ENCODE assay signal across 16 cellular contexts in genomic region chr10:22542773-22543172, GRCh38.
"Had no signal": no experiment of that assay in that cellular context is flagged by ENCODE, and none has a peak within 500 bp of the region (broad histone marks: within the 10 kb centered on the region; RNA-seq: fewer than 3 reads in every experiment).

No MANE protein-coding gene starts in this region.

- H3K4me3 Mint-ChIP-seq: activated CD4-positive, alpha-beta memory T cell treated with anti-CD3 and anti-CD28 coated beads, Interleukin-2, amount 10 ng/mL, durations not matched to agents 7 days and 5 days; activated naive CD4-positive, alpha-beta T cell treated with anti-CD3 and anti-CD28 coated beads, Interleukin-2, amount 10 ng/mL, durations not matched to agents 7 days and 5 days; mesothelial cell of epicardium had no signal

- H3K4me3 ChIP-seq: esophagus squamous epithelium, spleen, upper lobe of left lung had no signal

- H3K27me3 ChIP-seq: esophagus squamous epithelium, spleen, upper lobe of left lung had no signal

- H3K27me3 Mint-ChIP-seq: activated CD4-positive, alpha-beta memory T cell treated with anti-CD3 and anti-CD28 coated beads, Interleukin-2, amount 10 ng/mL, durations not matched to agents 7 days and 5 days; activated naive CD4-positive, alpha-beta T cell treated with anti-CD3 and anti-CD28 coated beads, Interleukin-2, amount 10 ng/mL, durations not matched to agents 7 days and 5 days had no signal

- H3K9me3 Mint-ChIP-seq: activated CD4-positive, alpha-beta memory T cell treated with anti-CD3 and anti-CD28 coated beads, Interleukin-2, amount 10 ng/mL, durations not matched to agents 7 days and 5 days; activated naive CD4-positive, alpha-beta T cell treated with anti-CD3 and anti-CD28 coated beads, Interleukin-2, amount 10 ng/mL, durations not matched to agents 7 days and 5 days; activated T-helper 2 cell treated with anti-CD3 and anti-CD28 coated beads, Interferon-gamma antibody, Interleukin-2, Interleukin-4, amounts not matched to agents 10 μg/mL and 5 μg/mL and 100 μg/mL, durations not matched to agents 14 hours and 24 hours and 36 hours; mesothelial cell of epicardium had no signal

- H3K27ac Mint-ChIP-seq: activated CD4-positive, alpha-beta memory T cell treated with anti-CD3 and anti-CD28 coated beads, Interleukin-2, amount 10 ng/mL, durations not matched to agents 7 days and 5 days; activated T-helper 2 cell treated with anti-CD3 and anti-CD28 coated beads, Interferon-gamma antibody, Interleukin-2, Interleukin-4, amounts not matched to agents 10 μg/mL and 5 μg/mL and 100 μg/mL, durations not matched to agents 14 hours and 24 hours and 36 hours; mesothelial cell of epicardium had no signal

- ATAC-seq: sciatic nerve had no signal

- DNase-seq: activated CD4-positive, alpha-beta memory T cell treated with anti-CD3 and anti-CD28 coated beads, Interleukin-2, amount 10 ng/mL, durations not matched to agents 7 days and 5 days; activated naive CD4-positive, alpha-beta T cell treated with anti-CD3 and anti-CD28 coated beads, Interleukin-2, amount 10 ng/mL, durations not matched to agents 7 days and 5 days; esophagus squamous epithelium; foreskin fibroblast; head of caudate nucleus; islet precursor cell; posterior cingulate gyrus; SHP77 treated with DMSO at 0.1 percent for 48 hours; spleen; stimulated activated CD4-positive, alpha-beta T cell treated with anti-CD3 and anti-CD28 coated beads, Interleukin-1b, Interleukin-23, amount 100 ng/mL, for 48 hours; stimulated activated naive CD4-positive, alpha-beta T cell treated with Interleukin-2 at 50 U/mL for 16 hours; T1000 had no signal

- H3K27ac ChIP-seq: esophagus squamous epithelium, spleen, upper lobe of left lung had no signal

- H3K4me1 ChIP-seq: esophagus squamous epithelium had no signal

- H3K9me3 ChIP-seq: esophagus squamous epithelium, spleen, upper lobe of left lung had no signal

- H3K4me1 Mint-ChIP-seq: mesothelial cell of epicardium had no signal
